Comparison of ENCODE assay signal across 7 cellular contexts in genomic region chr1:51331206-51332100, GRCh38. TPM values are rescaled to one million over a fixed set of nuclear protein-coding genes. Genes with fewer than 3 reads are reported as not detected.
A peak's percentile ranks its signal among the peaks of the same experiment; 100 is the strongest.
DNase-seq lines count a peak whose midpoint lies in the region; ATAC-seq lines count a peak whose summit lies in the region.

No MANE protein-coding gene starts in this region.

- peaks cover 1 to 7% of the 10 kb centered on the region in 2 donors for H3K36me3 Mint-ChIP-seq in stimulated activated naive B cell treated with anti-CD40 and anti-IgM and Interleukin-4, amounts not matched to agents 10 μg/mL and 1 μg/mL and 100 μg/mL, for 72 hours

- no peaks in the 10 kb centered on the region for H3K9me3 Mint-ChIP-seq in stimulated activated naive B cell treated with anti-CD40 and anti-IgM and Interleukin-4, amounts not matched to agents 10 μg/mL and 1 μg/mL and 100 μg/mL, for 72 hours

- H3K9me3 ChIP-seq in adipocyte (ENCODE audit: control insufficient read depth, low read length) (no peaks in the 10 kb centered on the region), iPS-15b (ENCODE audit: control insufficient read depth, insufficient read depth, low read length) (no peaks in the 10 kb centered on the region)

- ATAC-seq in GM21786 (IDR thresholded peaks at IDR 0.05; ENCODE audit: unreplicated experiment) (peak; percentile 67), GM21526 (IDR thresholded peaks at IDR 0.05; ENCODE audit: low FRiP score, unreplicated experiment) (no peak)
- ATAC-seq in stimulated activated naive B cell treated with anti-CD40 and anti-IgM and Interleukin-4, amounts not matched to agents 10 μg/mL and 1 μg/mL and 100 μg/mL, for 72 hours (replicated peaks) = peak; percentile 77 to 80

- H3K36me3 ChIP-seq in adipocyte (ENCODE audit: control insufficient read depth, insufficient read depth, low read length, severe bottlenecking) = no peaks in the 10 kb centered on the region
- no peaks in the 10 kb centered on the region for H3K36me3 ChIP-seq in iPS-15b (ENCODE audit: control insufficient read depth, insufficient read depth, low read length)

- peaks cover 15% of the 10 kb centered on the region for H3K4me1 ChIP-seq in adipocyte (ENCODE audit: control insufficient read depth, insufficient read depth, low read length)
- H3K4me1 ChIP-seq in iPS-15b (ENCODE audit: control insufficient read depth, insufficient read depth, low read length) = peaks cover 5% of the 10 kb centered on the region

- H3K4me3 ChIP-seq in adipocyte (ENCODE audit: low read length) = no peak overlapping the region
- H3K4me3 ChIP-seq in iPS-15b (ENCODE audit: low read depth, low read length) = peak overlapping the region; percentile 58

- H3K4me1 Mint-ChIP-seq in stimulated activated naive B cell treated with anti-CD40 and anti-IgM and Interleukin-4, amounts not matched to agents 10 μg/mL and 1 μg/mL and 100 μg/mL, for 72 hours = peaks cover 11 to 13% of the 10 kb centered on the region in 2 donors

- H3K27me3 Mint-ChIP-seq in stimulated activated naive B cell treated with anti-CD40 and anti-IgM and Interleukin-4, amounts not matched to agents 10 μg/mL and 1 μg/mL and 100 μg/mL, for 72 hours = peaks cover 25 to 46% of the 10 kb centered on the region in 2 donors

- peak overlapping the region; percentile 86 to 89 for H3K4me3 Mint-ChIP-seq in stimulated activated naive B cell treated with anti-CD40 and anti-IgM and Interleukin-4, amounts not matched to agents 10 μg/mL and 1 μg/mL and 100 μg/mL, for 72 hours

- H3K27me3 ChIP-seq in adipocyte (replicated peaks; ENCODE audit: control insufficient read depth, insufficient read depth, low read length) (no peaks in the 10 kb centered on the region), iPS-15b (ENCODE audit: control insufficient read depth, insufficient read depth, low read length) (peaks cover 10% of the 10 kb centered on the region)

- no peak overlapping the region for H3K9ac ChIP-seq in adipocyte (ENCODE audit: low read length)
- H3K9ac ChIP-seq in iPS-15b (ENCODE audit: low read depth, low read length) = no peak overlapping the region

- peak overlapping the region; percentile 94 for H3K27ac Mint-ChIP-seq in stimulated activated naive B cell treated with anti-CD40 and anti-IgM and Interleukin-4, amounts not matched to agents 10 μg/mL and 1 μg/mL and 100 μg/mL, for 72 hours

- DNase-seq in Daoy (ENCODE audit: low read depth) (peak; percentile 57), NCI-H2029 (lab: John Stamatoyannopoulos, UW) (peak; percentile 92), adipocyte (ENCODE audit: low read depth) (peak; percentile 66)
- no peak for DNase-seq in stimulated activated naive B cell treated with anti-CD40 and anti-IgM and Interleukin-4, amounts not matched to agents 10 μg/mL and 1 μg/mL and 100 μg/mL, for 72 hours

RNA-seq across cellular contexts. Expression of gene TTC39A, which starts 1.1 kb away (rescaled TPM):
- 0.06 and 0.95 TPM in 2 replicates for total RNA-seq in Daoy (2014; rRNA removed; shearing (Covaris generic))
